Comparison of ENCODE assay signal across 8 cellular contexts in genomic region chr2:181077128-181077709, GRCh38.
DNase-seq lines count a peak whose midpoint lies in the region; ATAC-seq and TF ChIP-seq lines count a peak whose summit lies in the region.

No MANE protein-coding gene starts in this region.

- POLR2A ChIA-PET in Panc1 (lab: Charles Lee), result no interaction called here
- POLR2A ChIA-PET in activated CD4-positive, alpha-beta memory T cell treated with anti-CD3 and anti-CD28 coated beads, Interleukin-2, amount 10 ng/mL, durations not matched to agents 7 days and 5 days (lab: Charles Lee), result no interaction called here

- no peak overlapping the region for H3K27ac Mint-ChIP-seq in activated naive CD4-positive, alpha-beta T cell treated with anti-CD3 and anti-CD28 coated beads, Interleukin-2, amount 50 U/mL, for 72 hours
- no peak overlapping the region for H3K27ac Mint-ChIP-seq in activated naive CD4-positive, alpha-beta T cell treated with anti-CD3 and anti-CD28 coated beads, Interleukin-2, amount 10 ng/mL, durations not matched to agents 7 days and 5 days
- H3K27ac Mint-ChIP-seq in activated CD4-positive, alpha-beta memory T cell treated with anti-CD3 and anti-CD28 coated beads, Interleukin-2, amount 10 ng/mL, durations not matched to agents 7 days and 5 days, result no peak overlapping the region

- H3K4me1 Mint-ChIP-seq in activated naive CD4-positive, alpha-beta T cell treated with anti-CD3 and anti-CD28 coated beads, Interleukin-2, amount 10 ng/mL, durations not matched to agents 7 days and 5 days, result peaks cover 6% of the 10 kb centered on the region
- H3K4me1 Mint-ChIP-seq in activated CD4-positive, alpha-beta memory T cell treated with anti-CD3 and anti-CD28 coated beads, Interleukin-2, amount 10 ng/mL, durations not matched to agents 7 days and 5 days, result peaks cover 9% of the 10 kb centered on the region

- in situ Hi-C loops in Panc1 (cut with HindIII; ENCODE audit: low pct_unique_long_range_greater_than_20kb, low sequenced_read_pairs), result no loop called here

- intact Hi-C loops in Panc1 (cut with micrococcal nuclease; ENCODE audit: unreplicated experiment), result loop anchor here (5.0 kb wide), 1 partner anchor 640 kb away; no protein-coding TSS in a partner anchor

- no peaks in the 10 kb centered on the region for H3K9me3 Mint-ChIP-seq in activated naive CD4-positive, alpha-beta T cell treated with anti-CD3 and anti-CD28 coated beads, Interleukin-2, amount 50 U/mL, for 72 hours
- no peaks in the 10 kb centered on the region for H3K9me3 Mint-ChIP-seq in activated naive CD4-positive, alpha-beta T cell treated with anti-CD3 and anti-CD28 coated beads, Interleukin-2, amount 10 ng/mL, durations not matched to agents 7 days and 5 days
- no peaks in the 10 kb centered on the region for H3K9me3 Mint-ChIP-seq in activated CD4-positive, alpha-beta memory T cell treated with anti-CD3 and anti-CD28 coated beads, Interleukin-2, amount 10 ng/mL, durations not matched to agents 7 days and 5 days

- no peaks in the 10 kb centered on the region for H3K9me3 ChIP-seq in Panc1 (ENCODE audit: control insufficient read depth, insufficient read depth, low read depth, low read length)

- H3K4me3 Mint-ChIP-seq in activated naive CD4-positive, alpha-beta T cell treated with anti-CD3 and anti-CD28 coated beads, Interleukin-2, amount 10 ng/mL, durations not matched to agents 7 days and 5 days, result no peak overlapping the region
- no peak overlapping the region for H3K4me3 Mint-ChIP-seq in activated CD4-positive, alpha-beta memory T cell treated with anti-CD3 and anti-CD28 coated beads, Interleukin-2, amount 10 ng/mL, durations not matched to agents 7 days and 5 days

- peaks cover 7% of the 10 kb centered on the region for H3K27me3 Mint-ChIP-seq in activated naive CD4-positive, alpha-beta T cell treated with anti-CD3 and anti-CD28 coated beads, Interleukin-2, amount 10 ng/mL, durations not matched to agents 7 days and 5 days
- no peaks in the 10 kb centered on the region for H3K27me3 Mint-ChIP-seq in activated CD4-positive, alpha-beta memory T cell treated with anti-CD3 and anti-CD28 coated beads, Interleukin-2, amount 10 ng/mL, durations not matched to agents 7 days and 5 days

- no peak overlapping the region for H3K4me3 ChIP-seq in Panc1 (ENCODE audit: low read depth in 2 of 2, low read length in 2 of 2)

- H3K36me3 Mint-ChIP-seq in activated naive CD4-positive, alpha-beta T cell treated with anti-CD3 and anti-CD28 coated beads, Interleukin-2, amount 50 U/mL, for 72 hours, result no peaks in the 10 kb centered on the region
- no peaks in the 10 kb centered on the region for H3K36me3 Mint-ChIP-seq in activated naive CD4-positive, alpha-beta T cell treated with anti-CD3 and anti-CD28 coated beads, Interleukin-2, amount 10 ng/mL, durations not matched to agents 7 days and 5 days
- no peaks in the 10 kb centered on the region for H3K36me3 Mint-ChIP-seq in activated CD4-positive, alpha-beta memory T cell treated with anti-CD3 and anti-CD28 coated beads, Interleukin-2, amount 10 ng/mL, durations not matched to agents 7 days and 5 days (ENCODE audit: low read depth)

- peak; percentile 73 to 79 for ATAC-seq in activated naive CD4-positive, alpha-beta T cell treated with anti-CD3 and anti-CD28 coated beads, Interleukin-2, amount 50 U/mL, for 72 hours
- ATAC-seq in GM21447 (IDR thresholded peaks at IDR 0.05; ENCODE audit: unreplicated experiment) (peak; percentile 91), HG03575 (IDR thresholded peaks at IDR 0.05; ENCODE audit: extremely low read depth, insufficient number of reproducible peaks, low FRiP score, unreplicated experiment) (peak; percentile 54), Panc1 (peak; percentile 90)

- no peaks in the 10 kb centered on the region for H3K4me1 ChIP-seq in Panc1 (ENCODE audit: control insufficient read depth, insufficient read depth, low read length)

- BruUV-seq in Panc1 (replicated peaks; lab: Mats Ljungman, UMichigan), result no TSS peak

- no peak overlapping the region for H3K27ac ChIP-seq in Panc1 (ENCODE audit: low read length)

- no peaks in the 10 kb centered on the region for H3K27me3 ChIP-seq in Panc1 (ENCODE audit: control insufficient read depth, insufficient read depth, low read length)

- TF ChIP-seq CTCF in Panc1 (IDR thresholded peaks at IDR 0.05), result peak; percentile 74; the same call in 1 of the 2 replicates

- H3K36me3 ChIP-seq in Panc1 (ENCODE audit: control insufficient read depth, insufficient read depth, low read length), result peaks cover 4% of the 10 kb centered on the region; the same call in 1 of the 2 replicates

- CTCF ChIA-PET in activated naive CD4-positive, alpha-beta T cell treated with anti-CD3 and anti-CD28 coated beads, Interleukin-2, amount 10 ng/mL, durations not matched to agents 7 days and 5 days (lab: Charles Lee), result interaction anchor here (0.5 to 2.0 kb wide), 5 partner anchors 412 to 996 kb away, joined by 3 to 12 read pairs (median 3); no protein-coding TSS in a partner anchor
- CTCF ChIA-PET in Panc1 (lab: Charles Lee), result no interaction called here
- CTCF ChIA-PET in activated CD4-positive, alpha-beta memory T cell treated with anti-CD3 and anti-CD28 coated beads, Interleukin-2, amount 10 ng/mL, durations not matched to agents 7 days and 5 days (lab: Charles Lee), result interaction anchor here (0.5 to 1.5 kb wide), 3 partner anchors 19 to 638 kb away, joined by 3 to 6 read pairs (median 5); no protein-coding TSS in a partner anchor

- peak in 1 of 2 donors; percentile 16 for DNase-seq in activated naive CD4-positive, alpha-beta T cell treated with anti-CD3 and anti-CD28 coated beads, Interleukin-2, amount 50 U/mL, for 72 hours (ENCODE audit: low spot score in 2 of 2)
- no peak for DNase-seq in activated naive CD4-positive, alpha-beta T cell treated with anti-CD3 and anti-CD28 coated beads, Interleukin-2, amount 10 ng/mL, durations not matched to agents 7 days and 5 days
- DNase-seq in Panc1 (ENCODE audit: low read depth, low spot score) (peak; percentile 22), dermis blood vessel endothelial cell (peak; percentile 72), midbrain (lab: John Stamatoyannopoulos, UW) (peak; percentile 34)
- no peak for DNase-seq in activated CD4-positive, alpha-beta memory T cell treated with anti-CD3 and anti-CD28 coated beads, Interleukin-2, amount 10 ng/mL, durations not matched to agents 7 days and 5 days

Comparison
In these comparisons a context has a peak if more than half of its experiments do, and no peak if none do; other contexts are left out.
1. DNase-seq: peak in Panc1 (single experiment), dermis blood vessel endothelial cell (single experiment) and midbrain (single experiment); none in activated naive CD4-positive, alpha-beta T cell treated with anti-CD3 and anti-CD28 coated beads, Interleukin-2, amount 10 ng/mL, durations not matched to agents 7 days and 5 days (single experiment) and activated CD4-positive, alpha-beta memory T cell treated with anti-CD3 and anti-CD28 coated beads, Interleukin-2, amount 10 ng/mL, durations not matched to agents 7 days and 5 days (single experiment).
2. Peak in every context shown above with its lines, with median percentiles within 50 percentile points of each other: ATAC-seq.